9 cellular contexts compared by ENCODE assay signal in genomic region chr20:58214310-58214709, GRCh38. TPM values are rescaled to one million over a fixed set of nuclear protein-coding genes. Genes with fewer than 3 reads are reported as not detected.
"Had no signal": no experiment of that assay in that cellular context is flagged by ENCODE, and none has a peak within 500 bp of the region (broad histone marks: within the 10 kb centered on the region; RNA-seq: fewer than 3 reads in every experiment).

No MANE protein-coding gene starts in this region.

- H3K4me3 Mint-ChIP-seq: HFFc6 had no signal

- DNase-seq: GM23248, GOT3, H7, HFFc6, IMR-90 had no signal

- ATAC-seq: HCT116, K562 had no signal

- H3K27ac Mint-ChIP-seq: HFFc6 had no signal

RNA-seq across cellular contexts. Expression of gene ANKRD60, which starts 14.1 kb away (rescaled TPM):
- total RNA-seq: GM23248, H4, H7, HFFc6, HT-29, IMR-90, K562 had no signal
